Comparison of ENCODE assay signal across 1 cellular context in genomic region chr9:108885643-108886348, GRCh38.
TF ChIP-seq lines count a peak whose summit lies in the region.

No MANE protein-coding gene starts in this region.

TF ChIP-seq in HepG2, 621 proteins besides CTCF, POLR2A, EP300 and RAD21 (continues in another document):
- TF ChIP-seq MNT (IDR thresholded peaks at IDR 0.05) (peak; percentile 51), POLR2G (IDR thresholded peaks at IDR 0.05; ENCODE audit: low read depth, low read length) (peak; percentile 95), ZNF281 (CRISPR knock-in tag; IDR thresholded peaks at IDR 0.05; ENCODE audit: borderline replicate concordance) (peak; percentile 33; the same call in 1 of the 2 replicates), ZBTB33 (CRISPR knock-in tag; IDR thresholded peaks at IDR 0.05) (peak; percentile 77), ZNF251 (CRISPR knock-in tag; IDR thresholded peaks at IDR 0.05) (no peak), PPARG (CRISPR knock-in tag; conservative IDR thresholded peaks at IDR 0.05) (peak; percentile 96), FIP1L1 (IDR thresholded peaks at IDR 0.05; ENCODE audit: borderline replicate concordance, insufficient read depth, low read depth, low read length) (no peak), AHR (CRISPR knock-in tag; IDR thresholded peaks at IDR 0.05) (peak; percentile 74; the same call in 1 of the 2 replicates), ZNF12 (CRISPR knock-in tag; IDR thresholded peaks at IDR 0.05) (no peak; the same call in 1 of the 2 replicates), FOXA3 (CRISPR knock-in tag; IDR thresholded peaks at IDR 0.05) (peak; percentile 96), MEIS2 (CRISPR knock-in tag; IDR thresholded peaks at IDR 0.05) (peak; percentile 89), ZNF570 (CRISPR knock-in tag; IDR thresholded peaks at IDR 0.05; ENCODE audit: borderline replicate concordance) (no peak), TEAD3 (CRISPR knock-in tag; optimal IDR thresholded peaks at IDR 0.05; ENCODE audit: borderline replicate concordance) (peak; percentile 93), NCOA1 (CRISPR knock-in tag; IDR thresholded peaks at IDR 0.05) (peak; percentile 99), SP5 (CRISPR knock-in tag; IDR thresholded peaks at IDR 0.05; ENCODE audit: borderline replicate concordance, low read depth) (peak; percentile 91), NFIB (CRISPR knock-in tag; IDR thresholded peaks at IDR 0.05; ENCODE audit: borderline replicate concordance) (peak; percentile 98; the same call in 1 of the 2 replicates), CHD4 (IDR thresholded peaks at IDR 0.05; ENCODE audit: borderline replicate concordance, low read length) (no peak), ZFP1 (CRISPR knock-in tag; IDR thresholded peaks at IDR 0.05) (peak; percentile 85), ZNF282 (IDR thresholded peaks at IDR 0.05; ENCODE audit: partially characterized antibody) (no peak), SMC3 (IDR thresholded peaks at IDR 0.05; ENCODE audit: low read length) (peak; percentile 11; the same call in 1 of the 2 replicates), MXD3 (CRISPR knock-in tag; IDR thresholded peaks at IDR 0.05) (no peak), ZNF296 (CRISPR knock-in tag; conservative IDR thresholded peaks at IDR 0.05) (no peak), SPEN (CRISPR knock-in tag; IDR thresholded peaks at IDR 0.05; ENCODE audit: low read depth) (peak; percentile 63), THAP11 (CRISPR knock-in tag; IDR thresholded peaks at IDR 0.05) (peak; percentile 84), ZNF503 (CRISPR knock-in tag; IDR thresholded peaks at IDR 0.05) (peak; percentile 96), ZNF275 (CRISPR knock-in tag; IDR thresholded peaks at IDR 0.05; ENCODE audit: borderline replicate concordance) (no peak), RXRA (CRISPR knock-in tag; IDR thresholded peaks at IDR 0.05) (peak; percentile 97; the same call in 1 of the 2 replicates), ZNF615 (CRISPR knock-in tag; IDR thresholded peaks at IDR 0.05; ENCODE audit: borderline replicate concordance) (0 out of 2 replicates have a peak, but pooled peaks have one; percentile 63), ZNF547 (CRISPR knock-in tag; IDR thresholded peaks at IDR 0.05) (no peak; the same call in 1 of the 2 replicates), FOXK2 (IDR thresholded peaks at IDR 0.05) (0 out of 2 replicates have a peak, but pooled peaks have one; percentile 52), ZNF407 (CRISPR knock-in tag; IDR thresholded peaks at IDR 0.05; ENCODE audit: not compliant biosample characterization) (no peak), SOX5 (CRISPR knock-in tag; IDR thresholded peaks at IDR 0.05; ENCODE audit: borderline replicate concordance) (peak; percentile 96), MBD4 (IDR thresholded peaks at IDR 0.05; ENCODE audit: borderline replicate concordance, low read length) (peak; percentile 76), TGIF2 (CRISPR knock-in tag; IDR thresholded peaks at IDR 0.05) (peak; percentile 78), ZNF790 (CRISPR knock-in tag; IDR thresholded peaks at IDR 0.05; ENCODE audit: borderline replicate concordance) (no peak), MLXIP (CRISPR knock-in tag; IDR thresholded peaks at IDR 0.05; ENCODE audit: borderline replicate concordance) (no peak)
